Comparison of ENCODE assay signal across 9 cellular contexts in the genomic region with DNA sequence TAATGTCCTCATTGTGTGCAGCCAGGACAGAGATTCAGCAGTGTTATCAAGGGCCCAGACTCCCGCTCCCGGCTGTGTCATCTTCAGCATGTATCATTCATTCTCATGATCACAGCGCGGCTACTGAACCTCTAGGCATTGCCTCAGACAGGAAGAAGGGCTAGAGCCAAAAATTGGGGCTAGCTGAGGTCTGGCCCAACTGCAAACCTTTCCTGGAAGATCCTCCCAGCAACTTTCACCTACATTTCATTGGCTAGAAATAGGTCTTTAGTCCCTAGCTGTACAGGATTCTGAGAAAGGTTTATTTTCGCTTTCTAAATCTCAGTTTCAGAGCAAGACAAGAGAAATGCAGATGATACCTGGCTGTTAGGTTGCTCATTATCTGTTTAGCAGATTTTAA.
A peak's percentile ranks its signal among the peaks of the same experiment; 100 is the strongest.
DNase-seq lines count a peak whose midpoint lies in the region; ATAC-seq and TF ChIP-seq lines count a peak whose summit lies in the region.
"Had no signal": no experiment of that assay in that cellular context is flagged by ENCODE, and none has a peak within 500 bp of the region (broad histone marks: within the 10 kb centered on the region; RNA-seq: fewer than 3 reads in every experiment).

No MANE protein-coding gene starts in this region.

- H3K4me3 Mint-ChIP-seq in osteocyte (ENCODE audit: unreplicated experiment): no peak overlapping the region
- H3K4me3 Mint-ChIP-seq in endothelial cell (ENCODE audit: unreplicated experiment): no peak overlapping the region

- no peaks in the 10 kb centered on the region for H3K9me3 ChIP-seq in effector memory CD4-positive, alpha-beta T cell (ENCODE audit: control insufficient read depth, low read length)
- no peaks in the 10 kb centered on the region for H3K9me3 ChIP-seq in PC-3 (ENCODE audit: low read length)

- H3K27ac ChIP-seq in effector memory CD4-positive, alpha-beta T cell (ENCODE audit: insufficient read depth, low read length, poor library complexity, severe bottlenecking): peak overlapping the region; percentile 59
- no peak overlapping the region for H3K27ac ChIP-seq in PC-3 (ENCODE audit: low read length)

- peaks cover 21% of the 10 kb centered on the region for H3K4me1 Mint-ChIP-seq in osteocyte (ENCODE audit: unreplicated experiment)
- H3K4me1 Mint-ChIP-seq in endothelial cell (ENCODE audit: unreplicated experiment): peaks cover 52% of the 10 kb centered on the region

- H3K4me3 ChIP-seq in effector memory CD4-positive, alpha-beta T cell (ENCODE audit: insufficient read depth, low read depth, low read length, poor library complexity, severe bottlenecking): peak overlapping the region; percentile 36
- no peak overlapping the region for H3K4me3 ChIP-seq in PC-3 (ENCODE audit: low read length)

- peak; percentile 47 for DNase-seq in GM13976 (ENCODE audit: low spot score)
- DNase-seq in effector memory CD4-positive, alpha-beta T cell: peak in 2 of 3 donors; percentile 3 to 11
- no peak for DNase-seq in cerebellar nuclear complex (lab: John Stamatoyannopoulos, UW)
- no peak for DNase-seq in osteocyte (ENCODE audit: extremely low spot score, unreplicated experiment)
- DNase-seq in endothelial cell (ENCODE audit: low spot score): no peak
- DNase-seq in PC-3: no peak
- DNase-seq: NCI-H187 had no signal

- no peaks in the 10 kb centered on the region for H3K27me3 Mint-ChIP-seq in osteocyte (ENCODE audit: unreplicated experiment)
- H3K27me3 Mint-ChIP-seq in endothelial cell (ENCODE audit: unreplicated experiment): peaks cover 2% of the 10 kb centered on the region

- no peak overlapping the region for H2AFZ ChIP-seq in PC-3 (ENCODE audit: low read length)

- no peaks in the 10 kb centered on the region for H3K36me3 ChIP-seq in effector memory CD4-positive, alpha-beta T cell (ENCODE audit: control insufficient read depth, insufficient read depth, low read length)
- H3K36me3 ChIP-seq in PC-3 (ENCODE audit: low read depth, low read length): no peaks in the 10 kb centered on the region

- ATAC-seq in GM21367 (IDR thresholded peaks at IDR 0.05; ENCODE audit: unreplicated experiment): peak; percentile 87
- peak; percentile 84 for ATAC-seq in HG03460 (IDR thresholded peaks at IDR 0.05; ENCODE audit: unreplicated experiment)
- no peak for ATAC-seq in PC-3

- H3K79me2 ChIP-seq in PC-3 (ENCODE audit: low read length): no peaks in the 10 kb centered on the region

- H3K9me3 Mint-ChIP-seq in osteocyte (ENCODE audit: unreplicated experiment) (no peaks in the 10 kb centered on the region), endothelial cell (ENCODE audit: unreplicated experiment) (no peaks in the 10 kb centered on the region)

- CTCF ChIA-PET in PC-3 (lab: Charles Lee): interaction anchor here (1.1 kb wide), 1 partner anchor 13 kb away, joined by 3 read pairs; no protein-coding TSS in a partner anchor

- in situ Hi-C loops in GM13976 (cut with MboI; ENCODE audit: low sequenced_read_pairs, unreplicated experiment): loop anchor here (25.0 kb wide), 1 partner anchor 546 kb away; no protein-coding TSS in a partner anchor

- no peaks in the 10 kb centered on the region for H3K9me2 ChIP-seq in PC-3 (replicated peaks; ENCODE audit: low read length)

- H4K20me1 ChIP-seq in PC-3 (ENCODE audit: low read length): no peaks in the 10 kb centered on the region

- H3K4me2 ChIP-seq in PC-3 (ENCODE audit: low read length): no peak overlapping the region

- POLR2A ChIA-PET in PC-3 (lab: Charles Lee; ENCODE audit: unreplicated experiment): no interaction called here

- no peak overlapping the region for H3K27ac Mint-ChIP-seq in osteocyte (ENCODE audit: unreplicated experiment)
- no peak overlapping the region for H3K27ac Mint-ChIP-seq in endothelial cell (ENCODE audit: unreplicated experiment)

- TF ChIP-seq CTCF in GM13976 (IDR thresholded peaks at IDR 0.05; ENCODE audit: borderline replicate concordance, control extremely low read depth, extremely low read depth, insufficient read depth, missing control alignments) (no peak), osteocyte (IDR thresholded peaks at IDR 0.05) (no peak), endothelial cell (IDR thresholded peaks at IDR 0.05; ENCODE audit: unreplicated experiment) (no peak), PC-3 (conservative IDR thresholded peaks at IDR 0.05; ENCODE audit: low read depth, low read length) (no peak)

- no TSS peak for BruUV-seq in PC-3 (replicated peaks; lab: Mats Ljungman, UMichigan)

- H3K4me1 ChIP-seq in effector memory CD4-positive, alpha-beta T cell (ENCODE audit: control insufficient read depth, insufficient read depth, low read length, poor library complexity, severe bottlenecking): peaks cover 10% of the 10 kb centered on the region
- no peaks in the 10 kb centered on the region for H3K4me1 ChIP-seq in PC-3 (ENCODE audit: insufficient read depth, low read length)

- H3K27me3 ChIP-seq in effector memory CD4-positive, alpha-beta T cell (replicated peaks; ENCODE audit: control insufficient read depth, insufficient read depth, low read length, poor library complexity, severe bottlenecking): no peaks in the 10 kb centered on the region
- H3K27me3 ChIP-seq in PC-3 (ENCODE audit: low read length): no peaks in the 10 kb centered on the region

- H3K9ac ChIP-seq in PC-3 (ENCODE audit: low read length): no peak overlapping the region

- peaks cover 16% of the 10 kb centered on the region for H3K36me3 Mint-ChIP-seq in osteocyte (ENCODE audit: unreplicated experiment)
- peaks cover 1% of the 10 kb centered on the region for H3K36me3 Mint-ChIP-seq in endothelial cell (ENCODE audit: low read depth, unreplicated experiment)

- intact Hi-C loops in PC-3 (cut with micrococcal nuclease): no loop called here

- no peaks in the 10 kb centered on the region for H3F3A ChIP-seq in PC-3 (ENCODE audit: low read length, unreplicated experiment)

Comparison
In these comparisons a context has a peak if more than half of its experiments do, and no peak if none do; other contexts are left out.
1. DNase-seq: peak in GM13976 (single experiment) and effector memory CD4-positive, alpha-beta T cell (2 of 3); none in cerebellar nuclear complex (0 of 2), osteocyte (single experiment), endothelial cell (single experiment) and PC-3 (single experiment).